Comparison of ENCODE assay signal across 1 cellular context in the genomic region with DNA sequence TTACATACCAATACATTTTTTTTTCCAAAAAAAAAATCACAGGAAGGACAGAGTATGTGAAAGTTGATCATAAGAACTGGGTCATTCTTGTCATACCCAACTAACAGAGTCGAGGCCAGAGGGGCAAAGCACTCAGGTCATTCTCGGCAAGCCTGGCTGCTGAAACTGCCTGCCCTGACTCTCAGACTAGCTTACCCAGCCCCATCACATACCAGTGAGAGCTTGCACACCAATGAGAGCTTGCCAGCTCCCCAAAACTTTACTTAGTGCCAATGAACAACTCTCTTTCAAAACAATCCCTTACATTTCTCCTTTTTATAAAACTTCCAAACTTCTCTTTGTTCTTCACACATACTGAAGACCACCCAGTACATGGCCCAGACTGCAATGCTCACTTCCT.
TF ChIP-seq lines count a peak whose summit lies in the region.

No MANE protein-coding gene starts in this region.

TF ChIP-seq in GM23338, 12 proteins besides CTCF, POLR2A, EP300 and RAD21:
- no peak for TF ChIP-seq NANOG (IDR thresholded peaks at IDR 0.05; ENCODE audit: borderline replicate concordance)
- no peak for TF ChIP-seq JUNB (IDR thresholded peaks at IDR 0.05; ENCODE audit: unreplicated experiment)
- TF ChIP-seq EZH2phosphoT487 (IDR thresholded peaks at IDR 0.05; ENCODE audit: unreplicated experiment), result no peak
- no peak for TF ChIP-seq EZH2 (IDR thresholded peaks at IDR 0.05; ENCODE audit: low read depth, unreplicated experiment)
- TF ChIP-seq ETS1 (IDR thresholded peaks at IDR 0.05), result no peak
- no peak for TF ChIP-seq ZNF331 (CRISPR knock-in tag; IDR thresholded peaks at IDR 0.05; ENCODE audit: low read depth)
- no peak for TF ChIP-seq POLR2AphosphoS5 (IDR thresholded peaks at IDR 0.05; ENCODE audit: low read depth)
- TF ChIP-seq, protein P1, sequence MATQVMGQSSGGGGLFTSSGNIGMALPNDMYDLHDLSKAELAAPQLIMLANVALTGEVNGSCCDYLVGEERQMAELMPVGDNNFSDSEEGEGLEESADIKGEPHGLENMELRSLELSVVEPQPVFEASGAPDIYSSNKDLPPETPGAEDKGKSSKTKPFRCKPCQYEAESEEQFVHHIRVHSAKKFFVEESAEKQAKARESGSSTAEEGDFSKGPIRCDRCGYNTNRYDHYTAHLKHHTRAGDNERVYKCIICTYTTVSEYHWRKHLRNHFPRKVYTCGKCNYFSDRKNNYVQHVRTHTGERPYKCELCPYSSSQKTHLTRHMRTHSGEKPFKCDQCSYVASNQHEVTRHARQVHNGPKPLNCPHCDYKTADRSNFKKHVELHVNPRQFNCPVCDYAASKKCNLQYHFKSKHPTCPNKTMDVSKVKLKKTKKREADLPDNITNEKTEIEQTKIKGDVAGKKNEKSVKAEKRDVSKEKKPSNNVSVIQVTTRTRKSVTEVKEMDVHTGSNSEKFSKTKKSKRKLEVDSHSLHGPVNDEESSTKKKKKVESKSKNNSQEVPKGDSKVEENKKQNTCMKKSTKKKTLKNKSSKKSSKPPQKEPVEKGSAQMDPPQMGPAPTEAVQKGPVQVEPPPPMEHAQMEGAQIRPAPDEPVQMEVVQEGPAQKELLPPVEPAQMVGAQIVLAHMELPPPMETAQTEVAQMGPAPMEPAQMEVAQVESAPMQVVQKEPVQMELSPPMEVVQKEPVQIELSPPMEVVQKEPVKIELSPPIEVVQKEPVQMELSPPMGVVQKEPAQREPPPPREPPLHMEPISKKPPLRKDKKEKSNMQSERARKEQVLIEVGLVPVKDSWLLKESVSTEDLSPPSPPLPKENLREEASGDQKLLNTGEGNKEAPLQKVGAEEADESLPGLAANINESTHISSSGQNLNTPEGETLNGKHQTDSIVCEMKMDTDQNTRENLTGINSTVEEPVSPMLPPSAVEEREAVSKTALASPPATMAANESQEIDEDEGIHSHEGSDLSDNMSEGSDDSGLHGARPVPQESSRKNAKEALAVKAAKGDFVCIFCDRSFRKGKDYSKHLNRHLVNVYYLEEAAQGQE (IDR thresholded peaks at IDR 0.05; ENCODE audit: unreplicated experiment), result no peak
- no peak for TF ChIP-seq STAT1 (IDR thresholded peaks at IDR 0.05; ENCODE audit: unreplicated experiment)
- TF ChIP-seq CREB1 (CRISPR knock-in tag; IDR thresholded peaks at IDR 0.05; ENCODE audit: low read depth), result no peak
- TF ChIP-seq, protein P2, sequence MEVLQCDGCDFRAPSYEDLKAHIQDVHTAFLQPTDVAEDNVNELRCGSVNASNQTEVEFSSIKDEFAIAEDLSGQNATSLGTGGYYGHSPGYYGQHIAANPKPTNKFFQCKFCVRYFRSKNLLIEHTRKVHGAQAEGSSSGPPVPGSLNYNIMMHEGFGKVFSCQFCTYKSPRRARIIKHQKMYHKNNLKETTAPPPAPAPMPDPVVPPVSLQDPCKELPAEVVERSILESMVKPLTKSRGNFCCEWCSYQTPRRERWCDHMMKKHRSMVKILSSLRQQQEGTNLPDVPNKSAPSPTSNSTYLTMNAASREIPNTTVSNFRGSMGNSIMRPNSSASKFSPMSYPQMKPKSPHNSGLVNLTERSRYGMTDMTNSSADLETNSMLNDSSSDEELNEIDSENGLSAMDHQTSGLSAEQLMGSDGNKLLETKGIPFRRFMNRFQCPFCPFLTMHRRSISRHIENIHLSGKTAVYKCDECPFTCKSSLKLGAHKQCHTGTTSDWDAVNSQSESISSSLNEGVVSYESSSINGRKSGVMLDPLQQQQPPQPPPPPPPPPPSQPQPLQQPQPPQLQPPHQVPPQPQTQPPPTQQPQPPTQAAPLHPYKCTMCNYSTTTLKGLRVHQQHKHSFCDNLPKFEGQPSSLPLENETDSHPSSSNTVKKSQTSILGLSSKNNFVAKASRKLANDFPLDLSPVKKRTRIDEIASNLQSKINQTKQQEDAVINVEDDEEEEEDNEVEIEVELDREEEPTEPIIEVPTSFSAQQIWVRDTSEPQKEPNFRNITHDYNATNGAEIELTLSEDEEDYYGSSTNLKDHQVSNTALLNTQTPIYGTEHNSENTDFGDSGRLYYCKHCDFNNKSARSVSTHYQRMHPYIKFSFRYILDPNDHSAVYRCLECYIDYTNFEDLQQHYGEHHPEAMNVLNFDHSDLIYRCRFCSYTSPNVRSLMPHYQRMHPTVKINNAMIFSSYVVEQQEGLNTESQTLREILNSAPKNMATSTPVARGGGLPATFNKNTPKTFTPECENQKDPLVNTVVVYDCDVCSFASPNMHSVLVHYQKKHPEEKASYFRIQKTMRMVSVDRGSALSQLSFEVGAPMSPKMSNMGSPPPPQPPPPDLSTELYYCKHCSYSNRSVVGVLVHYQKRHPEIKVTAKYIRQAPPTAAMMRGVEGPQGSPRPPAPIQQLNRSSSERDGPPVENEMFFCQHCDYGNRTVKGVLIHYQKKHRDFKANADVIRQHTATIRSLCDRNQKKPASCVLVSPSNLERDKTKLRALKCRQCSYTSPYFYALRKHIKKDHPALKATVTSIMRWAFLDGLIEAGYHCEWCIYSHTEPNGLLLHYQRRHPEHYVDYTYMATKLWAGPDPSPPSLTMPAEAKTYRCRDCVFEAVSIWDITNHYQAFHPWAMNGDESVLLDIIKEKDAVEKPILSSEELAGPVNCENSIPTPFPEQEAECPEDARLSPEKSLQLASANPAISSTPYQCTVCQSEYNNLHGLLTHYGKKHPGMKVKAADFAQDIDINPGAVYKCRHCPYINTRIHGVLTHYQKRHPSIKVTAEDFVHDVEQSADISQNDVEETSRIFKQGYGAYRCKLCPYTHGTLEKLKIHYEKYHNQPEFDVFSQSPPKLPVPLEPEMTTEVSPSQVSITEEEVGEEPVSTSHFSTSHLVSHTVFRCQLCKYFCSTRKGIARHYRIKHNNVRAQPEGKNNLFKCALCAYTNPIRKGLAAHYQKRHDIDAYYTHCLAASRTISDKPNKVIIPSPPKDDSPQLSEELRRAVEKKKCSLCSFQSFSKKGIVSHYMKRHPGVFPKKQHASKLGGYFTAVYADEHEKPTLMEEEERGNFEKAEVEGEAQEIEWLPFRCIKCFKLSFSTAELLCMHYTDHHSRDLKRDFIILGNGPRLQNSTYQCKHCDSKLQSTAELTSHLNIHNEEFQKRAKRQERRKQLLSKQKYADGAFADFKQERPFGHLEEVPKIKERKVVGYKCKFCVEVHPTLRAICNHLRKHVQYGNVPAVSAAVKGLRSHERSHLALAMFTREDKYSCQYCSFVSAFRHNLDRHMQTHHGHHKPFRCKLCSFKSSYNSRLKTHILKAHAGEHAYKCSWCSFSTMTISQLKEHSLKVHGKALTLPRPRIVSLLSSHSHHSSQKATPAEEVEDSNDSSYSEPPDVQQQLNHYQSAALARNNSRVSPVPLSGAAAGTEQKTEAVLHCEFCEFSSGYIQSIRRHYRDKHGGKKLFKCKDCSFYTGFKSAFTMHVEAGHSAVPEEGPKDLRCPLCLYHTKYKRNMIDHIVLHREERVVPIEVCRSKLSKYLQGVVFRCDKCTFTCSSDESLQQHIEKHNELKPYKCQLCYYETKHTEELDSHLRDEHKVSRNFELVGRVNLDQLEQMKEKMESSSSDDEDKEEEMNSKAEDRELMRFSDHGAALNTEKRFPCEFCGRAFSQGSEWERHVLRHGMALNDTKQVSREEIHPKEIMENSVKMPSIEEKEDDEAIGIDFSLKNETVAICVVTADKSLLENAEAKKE (CRISPR knock-in tag; IDR thresholded peaks at IDR 0.05), result no peak
- TF ChIP-seq ZNF114 (CRISPR knock-in tag; IDR thresholded peaks at IDR 0.05), result no peak
